8 cellular contexts compared by ENCODE assay signal in genomic region chr1:62800274-62800673, GRCh38. TPM values are rescaled to one million over a fixed set of nuclear protein-coding genes. Genes with fewer than 3 reads are reported as not detected.
A peak's percentile ranks its signal among the peaks of the same experiment; 100 is the strongest.
DNase-seq lines count a peak whose midpoint lies in the region; ATAC-seq and TF ChIP-seq lines count a peak whose summit lies in the region.

No MANE protein-coding gene starts in this region.

- H3K36me3 ChIP-seq in thyroid gland: no peaks in the 10 kb centered on the region
- H3K36me3 ChIP-seq in heart right ventricle: peaks cover 0 to 14% (median 0%) of the 10 kb centered on the region in 9 donors

- H3K4me1 Mint-ChIP-seq in IgD-negative memory B cell: peaks cover 30 to 36% (median 34%) of the 10 kb centered on the region in 3 donors
- H3K4me1 Mint-ChIP-seq in natural killer cell treated with Interleukin-12 subunit alpha and Interleukin-12 subunit beta and Interleukin-15 and Interleukin-18, amount 100 ng/mL, for 72 hours (ENCODE audit: low read depth in 2 of 2): peaks cover 16 to 17% of the 10 kb centered on the region in 2 donors

- peak overlapping the region; percentile 24 to 91 (median 48) for H3K4me3 Mint-ChIP-seq in IgD-negative memory B cell
- H3K4me3 Mint-ChIP-seq in natural killer cell treated with Interleukin-12 subunit alpha and Interleukin-12 subunit beta and Interleukin-15 and Interleukin-18, amount 100 ng/mL, for 72 hours: no peak overlapping the region

- TF ChIP-seq CTCF in thyroid gland (IDR thresholded peaks at IDR 0.05): no peak
- no peak for TF ChIP-seq CTCF in heart right ventricle (IDR thresholded peaks at IDR 0.05)

- H3K9me3 ChIP-seq in thyroid gland (no peaks in the 10 kb centered on the region), heart right ventricle (no peaks in the 10 kb centered on the region)

- peak overlapping the region; percentile 61 to 94 (median 69) for H3K27ac Mint-ChIP-seq in IgD-negative memory B cell
- peak overlapping the region; percentile 18 to 39 for H3K27ac Mint-ChIP-seq in natural killer cell treated with Interleukin-12 subunit alpha and Interleukin-12 subunit beta and Interleukin-15 and Interleukin-18, amount 100 ng/mL, for 72 hours

- intact Hi-C loops in thyroid gland (cut with DNase I): no loop called here
- intact Hi-C loops in heart right ventricle (cut with DNase I): no loop called here

- H3K27me3 ChIP-seq in thyroid gland (no peaks in the 10 kb centered on the region), heart right ventricle (no peaks in the 10 kb centered on the region)

- H3K36me3 Mint-ChIP-seq in IgD-negative memory B cell: no peaks in the 10 kb centered on the region
- H3K36me3 Mint-ChIP-seq in natural killer cell treated with Interleukin-12 subunit alpha and Interleukin-12 subunit beta and Interleukin-15 and Interleukin-18, amount 100 ng/mL, for 72 hours: no peaks in the 10 kb centered on the region

- 90 to 91% methylated on average over 3 of the region's 3 CpGs for WGBS in thyroid gland, 2 donors
- WGBS in heart right ventricle, 2 donors: 91 to 95% methylated on average over 3 of the region's 3 CpGs

- no peak overlapping the region for H3K27ac ChIP-seq in thyroid gland
- peak overlapping the region in 1 of 10 donors; percentile 45 for H3K27ac ChIP-seq in heart right ventricle

- no peak for TF ChIP-seq POLR2A in thyroid gland (IDR thresholded peaks at IDR 0.05)

- no peaks in the 10 kb centered on the region for H3K9me3 Mint-ChIP-seq in IgD-negative memory B cell
- no peaks in the 10 kb centered on the region for H3K9me3 Mint-ChIP-seq in natural killer cell treated with Interleukin-12 subunit alpha and Interleukin-12 subunit beta and Interleukin-15 and Interleukin-18, amount 100 ng/mL, for 72 hours

- H3K4me1 ChIP-seq in thyroid gland: no peaks in the 10 kb centered on the region
- H3K4me1 ChIP-seq in heart right ventricle: peaks cover 0 to 23% (median 0%) of the 10 kb centered on the region in 9 donors

- H3K4me3 ChIP-seq in thyroid gland (replicated peaks in 1 of 3): no peak overlapping the region
- H3K4me3 ChIP-seq in heart right ventricle: no peak overlapping the region

- ATAC-seq in GM18909 (IDR thresholded peaks at IDR 0.05; ENCODE audit: poor library complexity, unreplicated experiment) (peak; percentile 60), HG02642 (IDR thresholded peaks at IDR 0.05; ENCODE audit: poor library complexity, unreplicated experiment) (peak; percentile 43), heart right ventricle (no peak)
- ATAC-seq in natural killer cell treated with Interleukin-12 subunit alpha and Interleukin-12 subunit beta and Interleukin-15 and Interleukin-18, amount 100 ng/mL, for 72 hours: no peak

- DNase-seq in natural killer cell treated with Interleukin-12 subunit alpha and Interleukin-12 subunit beta and Interleukin-15 and Interleukin-18, amount 100 ng/mL, for 72 hours (ENCODE audit: low spot score): no peak
- DNase-seq in thyroid gland (no peak), NCI-H1105 (lab: John Stamatoyannopoulos, UW) (no peak), heart right ventricle (no peak), iPS-NIHi11 (ENCODE audit: low spot score) (no peak)

- no peaks in the 10 kb centered on the region for H3K27me3 Mint-ChIP-seq in IgD-negative memory B cell
- no peaks in the 10 kb centered on the region for H3K27me3 Mint-ChIP-seq in natural killer cell treated with Interleukin-12 subunit alpha and Interleukin-12 subunit beta and Interleukin-15 and Interleukin-18, amount 100 ng/mL, for 72 hours

RNA-seq across cellular contexts. Expression of gene ATG4C, which starts 16.3 kb away (rescaled TPM):
- 29.1 TPM for polyA plus RNA-seq in IgD-negative memory B cell
- 10 to 100 TPM in 1 of 2 donors, 1 to 10 TPM in 1; 9.2 to 10.6 TPM for total RNA-seq in natural killer cell treated with Interleukin-12 subunit alpha and Interleukin-12 subunit beta and Interleukin-15 and Interleukin-18, amount 100 ng/mL, for 72 hours
- total RNA-seq in thyroid gland: 10 to 100 TPM; 16.3 to 23.4 (median 19.9) TPM
- 10 to 100 TPM in 3 of 10 donors, 1 to 10 TPM in 7; 7.2 to 17.9 (median 9.3) TPM for total RNA-seq in heart right ventricle
- polyA plus RNA-seq in heart right ventricle: 1 to 10 TPM; 4.2 to 5.1 TPM

Comparison
In these comparisons a context has a peak if more than half of its experiments do, and no peak if none do; other contexts are left out.
1. ATAC-seq: peak in GM18909 (single experiment) and HG02642 (single experiment); none in natural killer cell treated with Interleukin-12 subunit alpha and Interleukin-12 subunit beta and Interleukin-15 and Interleukin-18, amount 100 ng/mL, for 72 hours (0 of 2) and heart right ventricle (0 of 8).